ENCODE assay signal across 8 cellular contexts in genomic region chr3:152574461-152575079, GRCh38.
A peak's percentile ranks its signal among the peaks of the same experiment; 100 is the strongest.
DNase-seq lines count a peak whose midpoint lies in the region; ATAC-seq and TF ChIP-seq lines count a peak whose summit lies in the region.

No MANE protein-coding gene starts in this region.

- H3K4me3 ChIP-seq in hepatocyte (no peak overlapping the region), spleen (no peak overlapping the region)

- H3K27me3 ChIP-seq in CD4-positive, alpha-beta T cell (ENCODE audit: control insufficient read depth, insufficient read depth, low read length), result no peaks in the 10 kb centered on the region
- H3K27me3 ChIP-seq in hepatocyte (no peaks in the 10 kb centered on the region), spleen (replicated peaks in 1 of 7) (no peaks in the 10 kb centered on the region)

- no peak for ATAC-seq in CD4-positive, alpha-beta T cell (ENCODE audit: poor library complexity)
- ATAC-seq in GM19023 (IDR thresholded peaks at IDR 0.05; ENCODE audit: unreplicated experiment) (peak; percentile 77), HG03442 (IDR thresholded peaks at IDR 0.05; ENCODE audit: unreplicated experiment) (peak; percentile 66)

- DNase-seq in CD4-positive, alpha-beta T cell, result peak in 5 of 10 experiments; percentile 4 to 35 (median 11)
- peak; percentile 71 for DNase-seq in NOMO-1 treated with DMSO at 0.1 percent for 48 hours (lab: John Stamatoyannopoulos, UW; ENCODE audit: unreplicated experiment)
- DNase-seq in amygdala (lab: John Stamatoyannopoulos, UW), result peak in 37 of 56 donors; percentile 1 to 72 (median 16)
- peak; percentile 61 for DNase-seq in hepatocyte (ENCODE audit: low spot score)
- no peak for DNase-seq in spleen
- no peak for DNase-seq in T-helper 2 cell treated with Interferon-gamma antibody and Interleukin-4, amounts not matched to agents 5 μg/mL and 100 μg/mL, for 36 hours (ENCODE audit: low spot score)

- no peaks in the 10 kb centered on the region for H3K9me3 Mint-ChIP-seq in CD4-positive, alpha-beta T cell
- H3K9me3 Mint-ChIP-seq in T-helper 2 cell treated with Interferon-gamma antibody and Interleukin-4, amounts not matched to agents 5 μg/mL and 100 μg/mL, for 36 hours, result no peaks in the 10 kb centered on the region

- intact Hi-C loops in CD4-positive, alpha-beta T cell (cut with DNase I, micrococcal nuclease), result no loop called here
- intact Hi-C loops in spleen (cut with DNase I; ENCODE audit: low total_unique reads), result no loop called here

- peaks cover 4% of the 10 kb centered on the region for H3K27me3 Mint-ChIP-seq in CD4-positive, alpha-beta T cell
- peaks cover 45% of the 10 kb centered on the region for H3K27me3 Mint-ChIP-seq in T-helper 2 cell treated with Interferon-gamma antibody and Interleukin-4, amounts not matched to agents 5 μg/mL and 100 μg/mL, for 36 hours (ENCODE audit: low read depth)

- no peaks in the 10 kb centered on the region for H4K20me1 ChIP-seq in hepatocyte (ENCODE audit: insufficient read depth, poor library complexity, severe bottlenecking)

- H3K9me2 ChIP-seq in hepatocyte (replicated peaks; ENCODE audit: insufficient read depth), result no peaks in the 10 kb centered on the region

- H3K4me1 ChIP-seq in hepatocyte (ENCODE audit: insufficient read depth) (no peaks in the 10 kb centered on the region), spleen (no peaks in the 10 kb centered on the region)

- POLR2A ChIA-PET in CD4-positive, alpha-beta T cell (lab: Charles Lee), result no interaction called here

- TF ChIP-seq POLR2A in spleen (IDR thresholded peaks at IDR 0.05), result no peak

- WGBS in hepatocyte (ENCODE audit: low lambda C conversion rate, missing lambda C conversion rate), result 49% methylated on average over 4 of the region's 4 CpGs
- 62 to 66% (median 65%) methylated on average over 4 of the region's 4 CpGs for WGBS in spleen, 5 donors

- TF ChIP-seq CTCF in CD4-positive, alpha-beta T cell (IDR thresholded peaks at IDR 0.05), result peak; percentile 43
- peak; percentile 56 for TF ChIP-seq CTCF in hepatocyte (IDR thresholded peaks at IDR 0.05; ENCODE audit: poor library complexity)
- TF ChIP-seq CTCF in spleen (IDR thresholded peaks at IDR 0.05 in 8 of 11, conservative IDR thresholded peaks at IDR 0.05 in 3 of 11), result peak in 7 of 11 experiments; percentile 27 to 49 (median 37)

- H3K36me3 Mint-ChIP-seq in CD4-positive, alpha-beta T cell (ENCODE audit: low read depth), result no peaks in the 10 kb centered on the region
- H3K36me3 Mint-ChIP-seq in T-helper 2 cell treated with Interferon-gamma antibody and Interleukin-4, amounts not matched to agents 5 μg/mL and 100 μg/mL, for 36 hours (ENCODE audit: low read depth), result no peaks in the 10 kb centered on the region

- no peak overlapping the region for H3K27ac ChIP-seq in CD4-positive, alpha-beta T cell (ENCODE audit: low read depth, low read length)
- H3K27ac ChIP-seq in hepatocyte (no peak overlapping the region), spleen (no peak overlapping the region)

- CTCF ChIA-PET in CD4-positive, alpha-beta T cell (lab: Charles Lee), result no interaction called here

- no peaks in the 10 kb centered on the region for H3K4me1 Mint-ChIP-seq in CD4-positive, alpha-beta T cell (ENCODE audit: low read depth)
- no peaks in the 10 kb centered on the region for H3K4me1 Mint-ChIP-seq in T-helper 2 cell treated with Interferon-gamma antibody and Interleukin-4, amounts not matched to agents 5 μg/mL and 100 μg/mL, for 36 hours (ENCODE audit: low read depth)

- H3K4me2 ChIP-seq in hepatocyte, result no peak overlapping the region

- no peaks in the 10 kb centered on the region for H3K9me3 ChIP-seq in CD4-positive, alpha-beta T cell (ENCODE audit: control insufficient read depth, low read length)
- H3K9me3 ChIP-seq in hepatocyte (ENCODE audit: low read depth) (no peaks in the 10 kb centered on the region), spleen (no peaks in the 10 kb centered on the region)

- H3K27ac Mint-ChIP-seq in CD4-positive, alpha-beta T cell, result no peak overlapping the region
- no peak overlapping the region for H3K27ac Mint-ChIP-seq in T-helper 2 cell treated with Interferon-gamma antibody and Interleukin-4, amounts not matched to agents 5 μg/mL and 100 μg/mL, for 36 hours

- H3K79me2 ChIP-seq in hepatocyte, result no peaks in the 10 kb centered on the region

- no peak overlapping the region for H3K4me3 Mint-ChIP-seq in CD4-positive, alpha-beta T cell
- no peak overlapping the region for H3K4me3 Mint-ChIP-seq in T-helper 2 cell treated with Interferon-gamma antibody and Interleukin-4, amounts not matched to agents 5 μg/mL and 100 μg/mL, for 36 hours

- H2AFZ ChIP-seq in hepatocyte, result no peak overlapping the region

- no peaks in the 10 kb centered on the region for H3K36me3 ChIP-seq in hepatocyte (replicated peaks; ENCODE audit: insufficient read depth, low read depth)
- no peaks in the 10 kb centered on the region for H3K36me3 ChIP-seq in spleen

Comparison
In these comparisons a context has a peak if more than half of its experiments do, and no peak if none do; other contexts are left out.
1. DNase-seq: peak in NOMO-1 treated with DMSO at 0.1 percent for 48 hours (single experiment), amygdala (37 of 56) and hepatocyte (single experiment); none in spleen (single experiment) and T-helper 2 cell treated with Interferon-gamma antibody and Interleukin-4, amounts not matched to agents 5 μg/mL and 100 μg/mL, for 36 hours (single experiment).
2. Peak in every context shown above with its lines, with median percentiles within 50 percentile points of each other: CTCF ChIP-seq.